ENCODE assay signal across 17 cellular contexts in genomic region chr1:107867892-107868291, GRCh38.
"Had no signal": no experiment of that assay in that cellular context is flagged by ENCODE, and none has a peak within 500 bp of the region (broad histone marks: within the 10 kb centered on the region; RNA-seq: fewer than 3 reads in every experiment).

No MANE protein-coding gene starts in this region.

- H3K4me1 ChIP-seq: body of pancreas, sigmoid colon, suprapubic skin, upper lobe of left lung had no signal

- H3K4me3 ChIP-seq: body of pancreas, lung, mucosa of descending colon, ovary, sigmoid colon, suprapubic skin, upper lobe of left lung had no signal

- H3K9me3 Mint-ChIP-seq: T-helper 2 cell treated with Interferon-gamma antibody and Interleukin-4, amounts not matched to agents 5 μg/mL and 100 μg/mL, for 36 hours had no signal

- H3K36me3 ChIP-seq: ovary, sigmoid colon, suprapubic skin, upper lobe of left lung had no signal

- H3K9me3 ChIP-seq: body of pancreas, mucosa of descending colon, ovary, sigmoid colon, suprapubic skin, upper lobe of left lung had no signal

- H3K27ac ChIP-seq: body of pancreas, epithelial cell of prostate, ovary, sigmoid colon, suprapubic skin, upper lobe of left lung had no signal

- DNase-seq: activated CD4-positive, alpha-beta T cell treated with anti-CD3 and anti-CD28 coated beads for 4 hours; activated naive CD4-positive, alpha-beta T cell treated with anti-CD3 and anti-CD28 coated beads, Interleukin-2, amount 50 U/mL, for 16 hours; amniotic stem cell; body of pancreas; central memory CD4-positive, alpha-beta T cell; effector memory CD4-positive, alpha-beta T cell; hippocampal formation; mucosa of descending colon; ovary; sigmoid colon; stimulated activated CD4-positive, alpha-beta T cell treated with anti-CD3 and anti-CD28 coated beads, Interleukin-12 subunit alpha, Interleukin-12 subunit beta, amount 100 ng/mL, for 4 hours; stimulated activated naive CD8-positive, alpha-beta T cell treated with anti-CD3 and anti-CD28 coated beads, Interleukin-15, Interleukin-2, amounts not matched to agents 100 U/mL and 50 U/mL, for 24 hours; upper lobe of left lung had no signal

- H3K27me3 ChIP-seq: body of pancreas, ovary, suprapubic skin, upper lobe of left lung had no signal

- H3K4me3 Mint-ChIP-seq: T-helper 2 cell treated with Interferon-gamma antibody and Interleukin-4, amounts not matched to agents 5 μg/mL and 100 μg/mL, for 36 hours had no signal

- H3K27ac Mint-ChIP-seq: T-helper 2 cell treated with Interferon-gamma antibody and Interleukin-4, amounts not matched to agents 5 μg/mL and 100 μg/mL, for 36 hours had no signal

- ATAC-seq: body of pancreas; mucosa of descending colon; stimulated activated naive CD8-positive, alpha-beta T cell treated with anti-CD3 and anti-CD28 coated beads, Interleukin-15, Interleukin-2, amounts not matched to agents 100 U/mL and 50 U/mL, for 24 hours had no signal
